ENCODE assay signal across 9 cellular contexts in genomic region chr9:7298123-7298522, GRCh38.
DNase-seq lines count a peak whose midpoint lies in the region; ATAC-seq, FAIRE-seq and TF ChIP-seq lines count a peak whose summit lies in the region.
"Had no signal": no experiment of that assay in that cellular context is flagged by ENCODE, and none has a peak within 500 bp of the region (broad histone marks: within the 10 kb centered on the region; RNA-seq: fewer than 3 reads in every experiment).

No MANE protein-coding gene starts in this region.

- H3K4me1 ChIP-seq in GM12878 (ENCODE audit: control insufficient read depth, insufficient read depth, low read length) (peaks cover 10% of the 10 kb centered on the region), HepG2 (ENCODE audit: insufficient read depth, low read length) (no peaks in the 10 kb centered on the region)

- H2AFZ ChIP-seq in GM12878 (ENCODE audit: control insufficient read depth, low read depth, low read length) (no peak overlapping the region), HepG2 (ENCODE audit: low read length) (no peak overlapping the region)

- H3K79me2 ChIP-seq in GM12878 (ENCODE audit: control insufficient read depth, insufficient read depth, low read length), result no peaks in the 10 kb centered on the region
- no peaks in the 10 kb centered on the region for H3K79me2 ChIP-seq in HepG2 (ENCODE audit: insufficient read depth, low read length)

- ATAC-seq in GM18505 (IDR thresholded peaks at IDR 0.05; ENCODE audit: unreplicated experiment), result peak; percentile 99
- ATAC-seq in GM19452 (IDR thresholded peaks at IDR 0.05; ENCODE audit: unreplicated experiment), result peak; percentile 96
- ATAC-seq in HG03108 (IDR thresholded peaks at IDR 0.05; ENCODE audit: unreplicated experiment), result peak; percentile 99
- ATAC-seq in GM12878, result peak; percentile 93
- ATAC-seq in HepG2, result no peak

- H3K36me3 ChIP-seq in GM12878 (ENCODE audit: control insufficient read depth in 2 of 2, insufficient read depth in 2 of 2, low read length in 1 of 2), result no peaks in the 10 kb centered on the region
- H3K36me3 ChIP-seq in HepG2 (replicated peaks in 1 of 2; ENCODE audit: control insufficient read depth in 1 of 2, insufficient read depth in 2 of 2, low read length in 2 of 2), result no peaks in the 10 kb centered on the region

- no peak overlapping the region for H3K9ac ChIP-seq in GM12878 (ENCODE audit: control insufficient read depth, insufficient read depth, low read length)
- no peak overlapping the region for H3K9ac ChIP-seq in HepG2 (ENCODE audit: insufficient read depth, low read depth, low read length)

- POLR2A ChIA-PET in GM12878 (lab: Charles Lee), result interaction anchor here (0.5 to 1.0 kb wide), 2 partner anchors 9 to 68 kb away, joined by 4 to 8 read pairs; no protein-coding TSS in a partner anchor
- POLR2A ChIA-PET in HepG2 (lab: Yijun Ruan, JAX), result no interaction called here

- TF ChIP-seq RAD21 in GM12878 (IDR thresholded peaks at IDR 0.05; ENCODE audit: insufficient read depth, low read depth, low read length) (peak; percentile 32; the same call in 1 of the 2 replicates), HepG2 (CRISPR knock-in tag; IDR thresholded peaks at IDR 0.05) (no peak)

- 4% methylated on average over 3 of the region's 3 CpGs for WGBS in GM12878 (ENCODE audit: insufficient coverage, insufficient replicate concordance, low lambda C conversion rate, missing lambda C conversion rate)
- 3% methylated on average over 3 of the region's 3 CpGs for WGBS in HepG2 (ENCODE audit: low lambda C conversion rate)

- TF ChIP-seq EP300 in GM12878 (IDR thresholded peaks at IDR 0.05; ENCODE audit: borderline replicate concordance in 1 of 2, control insufficient read depth in 1 of 2, low read depth in 2 of 2, low read length in 2 of 2) (peak; percentile 91 to 96), HepG2 (IDR thresholded peaks at IDR 0.05; ENCODE audit: low read depth in 2 of 2, low read length in 2 of 2) (no peak), HepG2 (CRISPR knock-in tag; IDR thresholded peaks at IDR 0.05; ENCODE audit: borderline replicate concordance) (no peak)

- intact Hi-C loops in GM12878 (cut with micrococcal nuclease; ENCODE audit: unreplicated experiment), result loop anchor here (1.0 to 10.0 kb wide), 5 partner anchors 44 to 677 kb away; no protein-coding TSS in a partner anchor
- intact Hi-C loops in HepG2 (cut with micrococcal nuclease; ENCODE audit: unreplicated experiment), result no loop called here

- H3K27ac ChIP-seq in GM12878 (ENCODE audit: control insufficient read depth, insufficient read depth) (peak overlapping the region; percentile 49), HepG2 (ENCODE audit: extremely low read length, insufficient read depth, low read length) (no peak overlapping the region)

- H3K4me2 ChIP-seq in GM12878 (ENCODE audit: control insufficient read depth, insufficient read depth), result peak overlapping the region; percentile 32
- no peak overlapping the region for H3K4me2 ChIP-seq in HepG2 (ENCODE audit: low read depth, low read length)

- BruUV-seq in GM12878 (replicated peaks; lab: Mats Ljungman, UMichigan) (no TSS peak), HepG2 (replicated peaks; lab: Mats Ljungman, UMichigan) (no TSS peak)

- in situ Hi-C loops in GM12878 (cut with MboI) (loop anchor here (10.0 to 25.0 kb wide), 3 partner anchors 383 to 677 kb away; partner anchors contain the start of gene DMAC1), HepG2 (cut with HindIII; ENCODE audit: extremely low pct_ligation_motif_present, low pct_unique_long_range_greater_than_20kb) (no loop called here)

- CTCF ChIA-PET in GM12878 (lab: Yijun Ruan, JAX) (interaction anchor here (1.3 kb wide), 2 partner anchors 9 to 64 kb away, joined by 3 to 5 read pairs; no protein-coding TSS in a partner anchor), HepG2 (lab: Yijun Ruan, JAX; ENCODE audit: low intra/inter-chr PET ratio, low total read pairs) (no interaction called here)

- SMC1A ChIA-PET in GM12878 (lab: Charles Lee; ENCODE audit: uncharacterized antibody, unreplicated experiment), result interaction anchor here (0.9 to 2.3 kb wide), 6 partner anchors 29 to 297 kb away, joined by 3 to 17 read pairs (median 4); no protein-coding TSS in a partner anchor

- FAIRE-seq in GM12878 (lab: Jason Lieb, UNC), result peak; percentile 75
- FAIRE-seq in HepG2 (lab: Jason Lieb, UNC), result no peak
- FAIRE-seq: endothelial cell of umbilical vein had no signal

- TF ChIP-seq CTCF in GM12878 (IDR thresholded peaks at IDR 0.05 in 2 of 3, conservative IDR thresholded peaks at IDR 0.05 in 1 of 3; ENCODE audit: control insufficient read depth in 2 of 3, extremely low read depth in 1 of 3, insufficient read depth in 1 of 3, low read depth in 3 of 3, low read length in 3 of 3) (no peak), HepG2 (CRISPR knock-in tag; IDR thresholded peaks at IDR 0.05) (no peak)

- H3K4me3 ChIP-seq in GM12878 (peak overlapping the region; percentile 34; the same call in 1 of the 2 replicates), HepG2 (replicated peaks in 1 of 3; ENCODE audit: insufficient read depth in 1 of 3, low read depth in 2 of 3, low read length in 3 of 3) (no peak overlapping the region)

- DNase-seq in GM12878 (ENCODE audit: low read depth, low spot score) (peak; percentile 92), HepG2 (ENCODE audit: low spot score) (no peak), glomerular visceral epithelial cell (ENCODE audit: extremely low spot score) (no peak), DMS53 treated with DMSO at 0.1 percent for 48 hours (lab: John Stamatoyannopoulos, UW; ENCODE audit: unreplicated experiment) (no peak)
- DNase-seq in effector CD4-positive, alpha-beta T cell, result no peak

- TF ChIP-seq POLR2A in GM18505 (IDR thresholded peaks at IDR 0.05; ENCODE audit: borderline replicate concordance, extremely low read depth, insufficient read depth, insufficient read length) (no peak), GM12878 (IDR thresholded peaks at IDR 0.05; ENCODE audit: low read depth, low read length) (no peak), HepG2 (IDR thresholded peaks at IDR 0.05; ENCODE audit: insufficient read depth in 1 of 2, low read depth in 2 of 2, low read length in 2 of 2) (no peak)

- RAD21 ChIA-PET in GM12878 (lab: Charles Lee; ENCODE audit: unreplicated experiment), result interaction anchor here (0.6 kb wide), 1 partner anchor 180 kb away, joined by 3 read pairs; no protein-coding TSS in a partner anchor

- H3K9me3 ChIP-seq in GM12878 (replicated peaks; ENCODE audit: control insufficient read depth, insufficient read depth, low read length) (no peaks in the 10 kb centered on the region; the same call in 2 of the 3 replicates), HepG2 (ENCODE audit: low read length) (no peaks in the 10 kb centered on the region)

- H4K20me1 ChIP-seq in GM12878 (ENCODE audit: control insufficient read depth, insufficient read depth) (no peaks in the 10 kb centered on the region), HepG2 (ENCODE audit: insufficient read depth, low read length) (no peaks in the 10 kb centered on the region)

- H3K27me3 ChIP-seq in GM12878 (replicated peaks in 1 of 2; ENCODE audit: control insufficient read depth in 2 of 2, insufficient read depth in 2 of 2, low read length in 1 of 2) (no peaks in the 10 kb centered on the region), HepG2 (ENCODE audit: control insufficient read depth in 1 of 2, insufficient read depth in 2 of 2, low read length in 2 of 2) (no peaks in the 10 kb centered on the region)

TF ChIP-seq in GM12878, 131 proteins besides CTCF, POLR2A, EP300 and RAD21 (continues in another document):
- TF ChIP-seq BCL11A (IDR thresholded peaks at IDR 0.05; ENCODE audit: low read depth, low read length) (peak; percentile 99), ELK1 (IDR thresholded peaks at IDR 0.05; ENCODE audit: low read depth, low read length) (no peak), EGR1 (IDR thresholded peaks at IDR 0.05; ENCODE audit: borderline replicate concordance in 1 of 2, low read depth in 2 of 2, low read length in 2 of 2) (peak in 1 of 2 experiments; percentile 72; a peak in 2 of 3 replicates), ZBED1 (IDR thresholded peaks at IDR 0.05; ENCODE audit: borderline replicate concordance) (peak; percentile 98), SMC3 (IDR thresholded peaks at IDR 0.05; ENCODE audit: borderline replicate concordance, low read length) (peak; percentile 3; the same call in 1 of the 2 replicates), NFYA (IDR thresholded peaks at IDR 0.05; ENCODE audit: borderline replicate concordance, low read depth, low read length) (no peak), NRF1 (conservative IDR thresholded peaks at IDR 0.05; ENCODE audit: low read depth, low read length) (no peak)

TF ChIP-seq in HepG2, 621 proteins besides CTCF, POLR2A, EP300 and RAD21 (continues in another document):
- no peak for TF ChIP-seq ZNF616 (CRISPR knock-in tag; IDR thresholded peaks at IDR 0.05; ENCODE audit: low read depth)
- no peak for TF ChIP-seq NPAS2 (CRISPR knock-in tag; IDR thresholded peaks at IDR 0.05; ENCODE audit: borderline replicate concordance)
- TF ChIP-seq ZNF414 (CRISPR knock-in tag; IDR thresholded peaks at IDR 0.05), result no peak
- TF ChIP-seq ZBTB43 (CRISPR knock-in tag; conservative IDR thresholded peaks at IDR 0.05), result no peak
- TF ChIP-seq PRMT3 (CRISPR knock-in tag; IDR thresholded peaks at IDR 0.05; ENCODE audit: borderline replicate concordance, low read depth), result no peak
- no peak for TF ChIP-seq GABPB1 (CRISPR knock-in tag; IDR thresholded peaks at IDR 0.05)
